In the genomic region with DNA sequence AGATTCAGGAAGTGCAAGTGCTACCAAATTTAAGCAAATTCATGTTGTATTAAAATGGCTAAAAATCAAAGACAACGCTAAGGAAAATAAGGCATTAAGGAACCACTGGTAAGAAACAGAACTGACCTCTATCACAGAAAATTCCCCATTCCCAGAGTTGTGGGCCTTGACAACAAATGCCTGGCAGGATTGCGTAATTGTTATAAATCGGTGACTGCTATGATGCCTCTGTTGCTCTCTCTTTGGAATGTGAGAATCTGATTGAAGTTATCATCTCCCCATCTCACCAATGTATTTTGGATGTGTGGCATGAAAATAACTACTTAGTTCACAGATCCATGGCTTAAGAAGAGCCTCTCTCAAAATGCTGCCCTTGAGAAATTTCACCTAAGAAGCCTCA, we compare ENCODE assay signal across 22 cellular contexts.
DNase-seq lines count a peak whose midpoint lies in the region; ATAC-seq, FAIRE-seq and TF ChIP-seq lines count a peak whose summit lies in the region.
"Had no signal": no experiment of that assay in that cellular context is flagged by ENCODE, and none has a peak within 500 bp of the region (broad histone marks: within the 10 kb centered on the region; RNA-seq: fewer than 3 reads in every experiment).

No MANE protein-coding gene starts in this region.

- no peaks in the 10 kb centered on the region for H3K4me1 ChIP-seq in HepG2 (ENCODE audit: insufficient read depth, low read length)
- H3K4me1 ChIP-seq in right lobe of liver, result no peaks in the 10 kb centered on the region
- peaks cover 0 to 4% (median 2%) of the 10 kb centered on the region in 4 experiments; a peak in 2 of 7 replicates for H3K4me1 ChIP-seq in H1 (replicated peaks in 1 of 4; ENCODE audit: control insufficient read depth in 3 of 4, insufficient read depth in 4 of 4, low read length in 3 of 4)
- H3K4me1 ChIP-seq in trophoblast cell (ENCODE audit: control insufficient read depth in 1 of 2, insufficient read depth in 2 of 2, low read length in 2 of 2), result peaks cover 0 to 2% of the 10 kb centered on the region in 2 experiments
- H3K4me1 ChIP-seq: BLaER1 had no signal

- H2BK15ac ChIP-seq in H1 (ENCODE audit: low read length), result no peak overlapping the region

- H4K20me1 ChIP-seq in HepG2 (ENCODE audit: insufficient read depth, low read length) (no peaks in the 10 kb centered on the region), H1 (replicated peaks in 1 of 2; ENCODE audit: control insufficient read depth in 1 of 2, insufficient read depth in 2 of 2, low read length in 2 of 2) (no peaks in the 10 kb centered on the region)
- H4K20me1 ChIP-seq: BLaER1 had no signal

- no peak overlapping the region for H3K4me3 ChIP-seq in HepG2 (replicated peaks in 1 of 3; ENCODE audit: insufficient read depth in 1 of 3, low read depth in 2 of 3, low read length in 3 of 3)
- no peak overlapping the region for H3K4me3 ChIP-seq in right lobe of liver
- H3K4me3 ChIP-seq in H1 (ENCODE audit: extremely low read depth in 1 of 4, insufficient read depth in 2 of 4, low read depth in 3 of 4, low read length in 4 of 4), result no peak overlapping the region
- H3K4me3 ChIP-seq in trophoblast cell (ENCODE audit: low read depth, low read length), result no peak overlapping the region
- H3K4me3 ChIP-seq: BLaER1, GM12878, GM23338 had no signal

- TF ChIP-seq EP300 in HepG2 (IDR thresholded peaks at IDR 0.05; ENCODE audit: low read depth in 2 of 2, low read length in 2 of 2) (no peak), HepG2 (CRISPR knock-in tag; IDR thresholded peaks at IDR 0.05; ENCODE audit: borderline replicate concordance) (no peak), H1 (IDR thresholded peaks at IDR 0.05; ENCODE audit: borderline replicate concordance in 1 of 2, low read depth in 2 of 2, low read length in 2 of 2) (no peak)

- intact Hi-C loops in HepG2 (cut with micrococcal nuclease; ENCODE audit: unreplicated experiment) (no loop called here), right lobe of liver (cut with DNase I) (no loop called here)

- no peak overlapping the region for H4K8ac ChIP-seq in H1 (ENCODE audit: extremely low read depth, insufficient read depth, low read length)
- no peak overlapping the region for H4K8ac ChIP-seq in trophoblast cell (ENCODE audit: low read depth, low read length)

- H3K79me1 ChIP-seq in H1 (ENCODE audit: low read depth, low read length), result no peaks in the 10 kb centered on the region
- peaks cover 5% of the 10 kb centered on the region for H3K79me1 ChIP-seq in trophoblast cell (ENCODE audit: low read length)

- no peak overlapping the region for H4K12ac ChIP-seq in trophoblast cell (ENCODE audit: low read depth, low read length)

- no peak overlapping the region for H4K5ac ChIP-seq in H1 (ENCODE audit: insufficient read length, low read depth, low read length)

- H2BK12ac ChIP-seq in H1 (ENCODE audit: low read depth, low read length) (no peak overlapping the region), trophoblast cell (ENCODE audit: low read length) (no peak overlapping the region)

- CTCF ChIA-PET in HepG2 (lab: Yijun Ruan, JAX; ENCODE audit: low intra/inter-chr PET ratio, low total read pairs), result no interaction called here
- CTCF ChIA-PET in H1 (lab: Charles Lee; ENCODE audit: partially characterized antibody), result no interaction called here

- WGBS in HepG2 (ENCODE audit: low lambda C conversion rate), result 61% methylated on average over 3 of the region's 3 CpGs
- 65% methylated on average over 3 of the region's 3 CpGs for WGBS in right lobe of liver (ENCODE audit: insufficient coverage, low coverage, low lambda C conversion rate, missing lambda C conversion rate)
- WGBS in H1 (ENCODE audit: extremely low coverage in 1 of 2, insufficient coverage in 1 of 2, insufficient read length in 1 of 2, insufficient replicate concordance in 2 of 2, low coverage in 1 of 2, low lambda C conversion rate in 2 of 2, missing lambda C conversion rate in 1 of 2), 2 experiments, result 96% methylated on average over 3 of the region's 3 CpGs; no CpG with 5 or more reads in 1 of the 2 experiments
- no CpG with 5 or more reads among the region's 3 CpGs for WGBS in trophoblast cell (ENCODE audit: extremely low coverage, insufficient coverage, insufficient read length)

- POLR2A ChIA-PET in HepG2 (lab: Yijun Ruan, JAX) (no interaction called here), H1 (lab: Charles Lee; ENCODE audit: partially characterized antibody) (no interaction called here)

- TF ChIP-seq CTCF in HepG2 (CRISPR knock-in tag; IDR thresholded peaks at IDR 0.05), result no peak
- TF ChIP-seq CTCF in right lobe of liver (IDR thresholded peaks at IDR 0.05), result no peak
- no peak for TF ChIP-seq CTCF in H1 (IDR thresholded peaks at IDR 0.05; ENCODE audit: control extremely low read depth in 1 of 3, insufficient read depth in 1 of 3, low read depth in 1 of 3, low read length in 3 of 3)

- no peak overlapping the region for H2BK20ac ChIP-seq in H1 (ENCODE audit: low read length)

- H3K23ac ChIP-seq in H1 (ENCODE audit: insufficient read length) (no peak overlapping the region), trophoblast cell (ENCODE audit: low read length) (no peak overlapping the region)

- H3K4me2 ChIP-seq in HepG2 (ENCODE audit: low read depth, low read length) (no peak overlapping the region), H1 (ENCODE audit: insufficient read depth in 1 of 2, low read depth in 2 of 2, low read length in 2 of 2) (no peak overlapping the region), trophoblast cell (ENCODE audit: low read length) (no peak overlapping the region)
- H3K4me2 ChIP-seq: BLaER1, GM23338 had no signal

- H3K79me2 ChIP-seq in HepG2 (ENCODE audit: insufficient read depth, low read length), result no peaks in the 10 kb centered on the region
- H3K79me2 ChIP-seq in H1 (ENCODE audit: control insufficient read depth in 1 of 2, insufficient read depth in 2 of 2, low read length in 2 of 2), result no peaks in the 10 kb centered on the region
- no peaks in the 10 kb centered on the region for H3K79me2 ChIP-seq in trophoblast cell (ENCODE audit: control insufficient read depth, insufficient read depth, low read length, poor library complexity)

- TF ChIP-seq POLR2A in HepG2 (IDR thresholded peaks at IDR 0.05; ENCODE audit: insufficient read depth in 1 of 2, low read depth in 2 of 2, low read length in 2 of 2), result no peak
- no peak for TF ChIP-seq POLR2A in right lobe of liver (IDR thresholded peaks at IDR 0.05)
- no peak for TF ChIP-seq POLR2A in H1 (IDR thresholded peaks at IDR 0.05; ENCODE audit: control extremely low read depth in 1 of 2, low read depth in 2 of 2, low read length in 2 of 2)
- no peak for TF ChIP-seq POLR2A in H54 (IDR thresholded peaks at IDR 0.05; ENCODE audit: low read depth, low read length)

- H3K9ac ChIP-seq in HepG2 (ENCODE audit: insufficient read depth, low read depth, low read length) (no peak overlapping the region), H1 (replicated peaks in 1 of 4; ENCODE audit: extremely low read depth in 1 of 4, low read depth in 3 of 4, low read length in 3 of 4) (no peak overlapping the region), trophoblast cell (ENCODE audit: low read length) (no peak overlapping the region)
- H3K9ac ChIP-seq: BLaER1 had no signal

- in situ Hi-C loops in HepG2 (cut with HindIII; ENCODE audit: extremely low pct_ligation_motif_present, low pct_unique_long_range_greater_than_20kb), result no loop called here

- H2BK5ac ChIP-seq in H1 (ENCODE audit: low read depth, low read length), result no peak overlapping the region
- H2BK5ac ChIP-seq in trophoblast cell (ENCODE audit: low read depth, low read length, poor library complexity), result no peak overlapping the region

- H3K36me3 ChIP-seq in HepG2 (replicated peaks in 1 of 2; ENCODE audit: control insufficient read depth in 1 of 2, insufficient read depth in 2 of 2, low read length in 2 of 2), result no peaks in the 10 kb centered on the region
- H3K36me3 ChIP-seq in right lobe of liver, result no peaks in the 10 kb centered on the region
- H3K36me3 ChIP-seq in H1 (ENCODE audit: control insufficient read depth in 2 of 4, insufficient read depth in 4 of 4, low read length in 3 of 4), result no peaks in the 10 kb centered on the region
- no peaks in the 10 kb centered on the region for H3K36me3 ChIP-seq in trophoblast cell (ENCODE audit: control insufficient read depth in 1 of 2, insufficient read depth in 2 of 2, low read length in 2 of 2)
- H3K36me3 ChIP-seq: BLaER1 had no signal

- no TSS peak for BruUV-seq in HepG2 (replicated peaks; lab: Mats Ljungman, UMichigan)

- H3K18ac ChIP-seq in H1 (ENCODE audit: extremely low read depth, low read length), result no peak overlapping the region
- no peak overlapping the region for H3K18ac ChIP-seq in trophoblast cell (ENCODE audit: low read length)

- H3K14ac ChIP-seq in H1 (ENCODE audit: insufficient read length) (no peak overlapping the region), trophoblast cell (ENCODE audit: low read length) (no peak overlapping the region)

- no peak for ATAC-seq in HepG2
- no peak for ATAC-seq in right lobe of liver
- no peak for ATAC-seq in GM19463 (IDR thresholded peaks at IDR 0.05; ENCODE audit: unreplicated experiment)
- ATAC-seq: CD8-positive, alpha-beta T cell; GM12878; GM23338 had no signal

- H2AK5ac ChIP-seq in H1 (ENCODE audit: low read depth, low read length), result no peak overlapping the region
- no peak overlapping the region for H2AK5ac ChIP-seq in trophoblast cell (ENCODE audit: low read length)

- DNase-seq in HepG2 (ENCODE audit: low spot score), result no peak
- DNase-seq in right lobe of liver, result no peak
- DNase-seq in H1 (ENCODE audit: low read depth in 1 of 2, low spot score in 2 of 2), result no peak
- no peak for DNase-seq in trophoblast cell
- no peak for DNase-seq in H54 (ENCODE audit: insufficient read length, low spot score)
- no peak for DNase-seq in activated CD4-positive, alpha-beta T cell treated with anti-CD3 and anti-CD28 coated beads, Interleukin-2, amount 50 U/mL, for 48 hours
- DNase-seq: Caco-2; CD4-positive, CD25-positive, alpha-beta regulatory T cell; CD8-positive, alpha-beta T cell; DMS153; DND-41; GDM1; H7; HCEC 1CT had no signal

- no peak overlapping the region for H3K27ac ChIP-seq in HepG2 (ENCODE audit: extremely low read length, insufficient read depth, low read length)
- no peak overlapping the region for H3K27ac ChIP-seq in right lobe of liver
- no peak overlapping the region for H3K27ac ChIP-seq in H1 (ENCODE audit: low read depth, low read length)
- no peak overlapping the region for H3K27ac ChIP-seq in trophoblast cell (ENCODE audit: low read depth, low read length)
- H3K27ac ChIP-seq: 22Rv1, BLaER1, C4-2B had no signal

- H4K91ac ChIP-seq in H1 (replicated peaks; ENCODE audit: insufficient read length, low read length), result no peak overlapping the region
- peak overlapping the region; percentile 28 for H4K91ac ChIP-seq in trophoblast cell (ENCODE audit: low read depth, low read length)

- FAIRE-seq in HepG2 (lab: Jason Lieb, UNC) (no peak), H1 (lab: Jason Lieb, UNC) (no peak), H54 (lab: Jason Lieb, UNC) (no peak)
- FAIRE-seq: A204.1, GM12878, GM19239 had no signal

- H2AFZ ChIP-seq in HepG2 (ENCODE audit: low read length), result no peak overlapping the region
- no peak overlapping the region for H2AFZ ChIP-seq in H1 (ENCODE audit: low read length)
- H2AFZ ChIP-seq in trophoblast cell (ENCODE audit: insufficient read depth, low read length, poor library complexity), result no peak overlapping the region
- H2AFZ ChIP-seq: GM23338 had no signal

- no peaks in the 10 kb centered on the region for H3K27me3 ChIP-seq in HepG2 (ENCODE audit: control insufficient read depth in 1 of 2, insufficient read depth in 2 of 2, low read length in 2 of 2)
- no peaks in the 10 kb centered on the region for H3K27me3 ChIP-seq in right lobe of liver
- H3K27me3 ChIP-seq in H1 (replicated peaks in 1 of 4; ENCODE audit: control insufficient read depth in 3 of 4, extremely low read depth in 1 of 4, insufficient read depth in 3 of 4, low read length in 3 of 4), result no peaks in the 10 kb centered on the region
- no peaks in the 10 kb centered on the region for H3K27me3 ChIP-seq in trophoblast cell (ENCODE audit: insufficient read depth, low read length)
- H3K27me3 ChIP-seq: BLaER1 had no signal

- no peaks in the 10 kb centered on the region for H3K9me3 ChIP-seq in HepG2 (ENCODE audit: low read length)
- no peaks in the 10 kb centered on the region for H3K9me3 ChIP-seq in right lobe of liver
- no peaks in the 10 kb centered on the region for H3K9me3 ChIP-seq in H1 (ENCODE audit: insufficient read depth in 2 of 2, low read depth in 1 of 2, low read length in 1 of 2)
- no peaks in the 10 kb centered on the region for H3K9me3 ChIP-seq in trophoblast cell (ENCODE audit: insufficient read depth, low read depth, low read length)
- H3K9me3 ChIP-seq: BLaER1 had no signal

- H3K4ac ChIP-seq in H1 (replicated peaks; ENCODE audit: insufficient read length, low read depth, low read length) (no peak overlapping the region), trophoblast cell (ENCODE audit: low read depth, low read length) (no peak overlapping the region)

- no peak for TF ChIP-seq RAD21 in HepG2 (CRISPR knock-in tag; IDR thresholded peaks at IDR 0.05)
- no peak for TF ChIP-seq RAD21 in H1 (IDR thresholded peaks at IDR 0.05 in 1 of 2, conservative IDR thresholded peaks at IDR 0.05 in 1 of 2; ENCODE audit: low read depth in 2 of 2, low read length in 2 of 2)

- H3K56ac ChIP-seq in H1 (replicated peaks; ENCODE audit: insufficient read length, low read depth, low read length), result no peak overlapping the region

- H2BK120ac ChIP-seq in H1 (replicated peaks; ENCODE audit: low read depth, low read length), result no peak overlapping the region
- no peak overlapping the region for H2BK120ac ChIP-seq in trophoblast cell (ENCODE audit: insufficient read depth, low read length, poor library complexity)

- H3K23me2 ChIP-seq in H1 (ENCODE audit: low read depth, low read length), result no peaks in the 10 kb centered on the region

Comparison
In these comparisons a context has a peak if more than half of its experiments do, and no peak if none do; other contexts are left out.
1. Of the 41 proteins assayed by ChIP-seq in both HepG2 and H1: peak only in HepG2: none; only in H1: none; in both: CEBPB; in neither: 40.